8 cellular contexts compared by ENCODE assay signal in the genomic region with DNA sequence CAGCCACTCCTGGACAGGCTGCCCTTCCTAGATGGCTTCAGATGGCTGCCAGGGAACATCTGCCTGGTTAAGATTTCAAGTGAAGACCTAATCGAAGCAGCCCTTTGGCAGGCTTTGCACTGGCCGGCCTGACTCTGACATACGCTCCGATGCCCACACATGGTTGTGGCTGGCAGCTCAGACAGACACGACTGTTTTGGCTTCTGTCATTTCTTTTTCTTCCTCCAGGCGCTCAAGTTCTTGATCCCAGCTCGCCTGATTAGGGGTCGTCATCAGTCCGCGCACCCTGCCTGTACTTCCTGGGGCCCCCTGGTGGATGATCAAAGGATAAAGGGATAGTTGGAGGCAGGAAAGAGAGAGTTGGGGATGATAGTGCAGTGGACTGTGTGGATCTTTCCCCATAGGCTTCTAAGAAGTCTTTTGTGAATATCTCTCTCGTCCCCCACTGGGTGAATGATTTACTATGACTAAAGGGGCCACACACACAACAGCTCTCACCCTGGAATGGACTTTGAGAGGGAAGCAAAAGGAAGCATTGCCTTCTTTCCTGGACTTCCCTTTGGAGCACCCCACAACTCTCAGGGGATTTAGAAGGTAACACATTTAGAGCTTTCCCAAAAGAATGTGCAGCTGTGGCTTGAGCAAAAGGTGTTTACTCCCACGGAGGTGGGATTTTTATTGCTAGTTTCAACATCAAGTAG. TPM values are rescaled to one million over a fixed set of nuclear protein-coding genes. Genes with fewer than 3 reads are reported as not detected.
DNase-seq lines count a peak whose midpoint lies in the region; TF ChIP-seq lines count a peak whose summit lies in the region.

No MANE protein-coding gene starts in this region.

- DNase-seq in CD1c-positive myeloid dendritic cell (ENCODE audit: extremely low spot score) (peak; percentile 28), H4 (ENCODE audit: low spot score) (peak; percentile 80), NCI-H748 treated with DMSO at 0.1 percent for 48 hours (lab: John Stamatoyannopoulos, UW) (peak; percentile 34), inferior parietal cortex (ENCODE audit: extremely low spot score) (peak; percentile 69), smooth muscle cell (lab: John Stamatoyannopoulos, UW; ENCODE audit: unreplicated experiment) (no peak), NCI-H2196 (lab: John Stamatoyannopoulos, UW; ENCODE audit: unreplicated experiment) (no peak)
- no peak for DNase-seq in activated CD4-positive, CD25-positive, alpha-beta regulatory T cell treated with anti-CD3 and anti-CD28 coated beads, Interleukin-2, amount 50 U/mL, for 72 hours

- H3K27me3 ChIP-seq in smooth muscle cell (ENCODE audit: low read depth): no peaks in the 10 kb centered on the region

- H3K36me3 ChIP-seq in smooth muscle cell (ENCODE audit: low read depth): no peaks in the 10 kb centered on the region

- H3K4me2 ChIP-seq in smooth muscle cell: peak overlapping the region; percentile 56

- H3K4me1 ChIP-seq in smooth muscle cell (ENCODE audit: low read depth): peaks cover 16% of the 10 kb centered on the region

- peaks cover 3% of the 10 kb centered on the region for H3K27me3 Mint-ChIP-seq in brain

- peak overlapping the region; percentile 54 for H2AFZ ChIP-seq in smooth muscle cell (ENCODE audit: low read depth)

- H3K4me3 ChIP-seq in smooth muscle cell: peak overlapping the region; percentile 23

- H3K4me1 Mint-ChIP-seq in brain: peaks cover 46% of the 10 kb centered on the region

- TF ChIP-seq CTCF in brain (conservative IDR thresholded peaks at IDR 0.05) (peak; percentile 75 to 77), smooth muscle cell (IDR thresholded peaks at IDR 0.05; ENCODE audit: borderline replicate concordance, insufficient read depth, poor library complexity, severe bottlenecking) (peak; percentile 72)

- peak overlapping the region; percentile 23 to 87 (median 75) for H3K27ac Mint-ChIP-seq in brain

- H3K4me3 Mint-ChIP-seq in brain: peak overlapping the region in 3 of 5 experiments; percentile 33 to 41 (median 40)

- WGBS in smooth muscle cell (ENCODE audit: low lambda C conversion rate): 22% methylated on average over 12 of the region's 12 CpGs

- H3K9ac ChIP-seq in smooth muscle cell (ENCODE audit: low read depth): no peak overlapping the region

- H3K79me2 ChIP-seq in smooth muscle cell (ENCODE audit: low read depth): no peaks in the 10 kb centered on the region

- no peaks in the 10 kb centered on the region for H3K36me3 Mint-ChIP-seq in brain

- peaks cover 0 to 4% (median 2%) of the 10 kb centered on the region in 5 experiments for H3K9me3 Mint-ChIP-seq in brain

- peaks cover 24% of the 10 kb centered on the region for H3F3A ChIP-seq in smooth muscle cell (ENCODE audit: low read depth)

- H3K27ac ChIP-seq in smooth muscle cell (ENCODE audit: low read depth): peak overlapping the region; percentile 20

- H3K9me3 ChIP-seq in smooth muscle cell (replicated peaks; ENCODE audit: low read depth): no peaks in the 10 kb centered on the region

- H4K20me1 ChIP-seq in smooth muscle cell (ENCODE audit: low read depth): no peaks in the 10 kb centered on the region

RNA-seq across cellular contexts. Expression of a gene that starts 21.4 kb away (rescaled TPM):
- 28.2 and 29.7 TPM in 2 replicates for total RNA-seq in H4 (2014; rRNA removed; shearing (Covaris generic))
- 3.7 TPM for polyA plus RNA-seq in brain (ENCODE audit: insufficient read depth, low read depth, low replicate concordance)
- total RNA-seq in smooth muscle cell: 32.0 and 35.6 TPM in 2 replicates
- polyA plus RNA-seq in smooth muscle cell: 17.2 and 18.2 TPM in 2 replicates

Comparison
In these comparisons a context has a peak if more than half of its experiments do, and no peak if none do; other contexts are left out.
1. DNase-seq: peak in CD1c-positive myeloid dendritic cell (single experiment), H4 (single experiment), NCI-H748 treated with DMSO at 0.1 percent for 48 hours (single experiment) and inferior parietal cortex (single experiment); none in smooth muscle cell (single experiment), NCI-H2196 (single experiment) and activated CD4-positive, CD25-positive, alpha-beta regulatory T cell treated with anti-CD3 and anti-CD28 coated beads, Interleukin-2, amount 50 U/mL, for 72 hours (single experiment).